Comparison of ENCODE assay signal across 9 cellular contexts in genomic region chr18:53380063-53380639, GRCh38.
DNase-seq lines count a peak whose midpoint lies in the region; ATAC-seq and TF ChIP-seq lines count a peak whose summit lies in the region.
"Had no signal": no experiment of that assay in that cellular context is flagged by ENCODE, and none has a peak within 500 bp of the region (broad histone marks: within the 10 kb centered on the region; RNA-seq: fewer than 3 reads in every experiment).

No MANE protein-coding gene starts in this region.

- H3K4me1 ChIP-seq in OCI-LY7 (ENCODE audit: insufficient read depth, low read length, poor library complexity, severe bottlenecking), result no peaks in the 10 kb centered on the region
- H3K4me1 ChIP-seq in upper lobe of right lung, result no peaks in the 10 kb centered on the region
- no peaks in the 10 kb centered on the region for H3K4me1 ChIP-seq in psoas muscle

- H3K27ac ChIP-seq in OCI-LY7 (ENCODE audit: low read depth, low read length, poor library complexity, severe bottlenecking), result no peak overlapping the region
- H3K27ac ChIP-seq in upper lobe of right lung, result no peak overlapping the region
- H3K27ac ChIP-seq in psoas muscle, result no peak overlapping the region

- H3K9me3 ChIP-seq in OCI-LY7 (ENCODE audit: low read length), result no peaks in the 10 kb centered on the region
- no peaks in the 10 kb centered on the region for H3K9me3 ChIP-seq in upper lobe of right lung
- H3K9me3 ChIP-seq in psoas muscle, result no peaks in the 10 kb centered on the region

- CTCF ChIA-PET in OCI-LY7 (lab: Charles Lee; ENCODE audit: unreplicated experiment), result no interaction called here

- H3K4me2 ChIP-seq in OCI-LY7 (ENCODE audit: low read length), result no peak overlapping the region

- TF ChIP-seq CTCF in GM06990 (IDR thresholded peaks at IDR 0.05; ENCODE audit: insufficient read depth, low read length, poor library complexity, severe bottlenecking), result peak; percentile 55
- peak; percentile 70 for TF ChIP-seq CTCF in OCI-LY7 (conservative IDR thresholded peaks at IDR 0.05; ENCODE audit: low read length)
- TF ChIP-seq CTCF in upper lobe of right lung (IDR thresholded peaks at IDR 0.05), result peak; percentile 49
- TF ChIP-seq CTCF in psoas muscle (IDR thresholded peaks at IDR 0.05), result no peak

- H3K36me3 ChIP-seq in GM06990 (ENCODE audit: control insufficient read depth, insufficient read depth, low read length) (no peaks in the 10 kb centered on the region), OCI-LY7 (ENCODE audit: insufficient read depth, low read length) (no peaks in the 10 kb centered on the region), upper lobe of right lung (no peaks in the 10 kb centered on the region), psoas muscle (ENCODE audit: insufficient read depth in 1 of 2, low read depth in 1 of 2) (no peaks in the 10 kb centered on the region)

- POLR2A ChIA-PET in OCI-LY7 (lab: Charles Lee), result no interaction called here

- 84 to 89% (median 87%) methylated on average over 1 of the region's 1 CpG for WGBS in psoas muscle, 3 donors

- H3K79me2 ChIP-seq in OCI-LY7 (ENCODE audit: insufficient read depth, low read depth, low read length), result no peaks in the 10 kb centered on the region

- intact Hi-C loops in OCI-LY7 (cut with micrococcal nuclease; ENCODE audit: unreplicated experiment) (no loop called here), upper lobe of right lung (cut with DNase I) (no loop called here), psoas muscle (cut with DNase I) (no loop called here)

- no peaks in the 10 kb centered on the region for H3K9me2 ChIP-seq in OCI-LY7 (ENCODE audit: insufficient read depth, low read length)

- H2AFZ ChIP-seq in OCI-LY7 (ENCODE audit: low read length), result no peak overlapping the region

- BruUV-seq in OCI-LY7 (replicated peaks; lab: Mats Ljungman, UMichigan), result no TSS peak

- no peaks in the 10 kb centered on the region for H3K27me3 ChIP-seq in GM06990 (replicated peaks; ENCODE audit: control insufficient read depth, insufficient read depth, low read length)
- no peaks in the 10 kb centered on the region for H3K27me3 ChIP-seq in upper lobe of right lung
- no peaks in the 10 kb centered on the region for H3K27me3 ChIP-seq in psoas muscle (ENCODE audit: insufficient read depth in 3 of 3, low read length in 2 of 3)

- DNase-seq in GM06990 (ENCODE audit: extremely low read depth, insufficient read length) (no peak), OCI-LY7 (ENCODE audit: low spot score) (peak; percentile 15), globus pallidus (ENCODE audit: low spot score) (peak; percentile 73), upper lobe of right lung (no peak), psoas muscle (no peak), AG08395 (ENCODE audit: low spot score) (no peak), T-helper 9 cell (no peak)
- DNase-seq: activated B cell treated with CpG ODN at 0.5 μM for 24 hours had no signal

- ATAC-seq in HG03342 (IDR thresholded peaks at IDR 0.05; ENCODE audit: unreplicated experiment) (peak; percentile 82), upper lobe of right lung (peak; percentile 69), psoas muscle (no peak)

- H4K20me1 ChIP-seq in OCI-LY7 (ENCODE audit: insufficient read depth, low read length), result no peaks in the 10 kb centered on the region

- H3K4me3 ChIP-seq in GM06990 (replicated peaks; ENCODE audit: low read depth, low read length) (no peak overlapping the region), OCI-LY7 (ENCODE audit: low read depth, low read length, poor library complexity, severe bottlenecking) (no peak overlapping the region), upper lobe of right lung (no peak overlapping the region), psoas muscle (no peak overlapping the region)

Comparison
In these comparisons a context has a peak if more than half of its experiments do, and no peak if none do; other contexts are left out.
1. DNase-seq: peak in OCI-LY7 (single experiment) and globus pallidus (single experiment); none in GM06990 (single experiment), upper lobe of right lung (single experiment), psoas muscle (0 of 2), AG08395 (single experiment) and T-helper 9 cell (single experiment).
2. ATAC-seq: peak in HG03342 (single experiment) and upper lobe of right lung (single experiment); none in psoas muscle (0 of 4).